Comparison of ENCODE assay signal across 8 cellular contexts in genomic region chr6:108874470-108875160, GRCh38. TPM values are rescaled to one million over a fixed set of nuclear protein-coding genes. Genes with fewer than 3 reads are reported as not detected.
A peak's percentile ranks its signal among the peaks of the same experiment; 100 is the strongest.
DNase-seq lines count a peak whose midpoint lies in the region; ATAC-seq and TF ChIP-seq lines count a peak whose summit lies in the region.

No MANE protein-coding gene starts in this region.

- H4K20me1 ChIP-seq in OCI-LY7 (ENCODE audit: insufficient read depth, low read length): no peaks in the 10 kb centered on the region

- no peaks in the 10 kb centered on the region for H3K9me3 ChIP-seq in OCI-LY7 (ENCODE audit: low read length)
- no peaks in the 10 kb centered on the region for H3K9me3 ChIP-seq in spleen

- 36 to 56% (median 51%) methylated on average over 5 of the region's 5 CpGs for WGBS in spleen, 5 donors

- H2AFZ ChIP-seq in OCI-LY7 (ENCODE audit: low read length): peak overlapping the region; percentile 25; the same call in 1 of the 2 replicates

- no peaks in the 10 kb centered on the region for H3K36me3 ChIP-seq in OCI-LY7 (ENCODE audit: insufficient read depth, low read length)
- H3K36me3 ChIP-seq in brain microvascular endothelial cell (replicated peaks): no peaks in the 10 kb centered on the region
- H3K36me3 ChIP-seq in spleen: peaks cover 0 to 17% (median 2%) of the 10 kb centered on the region in 6 donors

- peak; percentile 91 for ATAC-seq in GM18502 (IDR thresholded peaks at IDR 0.05; ENCODE audit: poor library complexity, unreplicated experiment)
- ATAC-seq in HG02623 (IDR thresholded peaks at IDR 0.05; ENCODE audit: unreplicated experiment): peak; percentile 91

- no peak for TF ChIP-seq POLR2A in spleen (IDR thresholded peaks at IDR 0.05)

- POLR2A ChIA-PET in OCI-LY7 (lab: Charles Lee): interaction anchor here (0.7 to 0.9 kb wide), 2 partner anchors 10 to 1551 kb away, joined by 3 read pairs; no protein-coding TSS in a partner anchor

- H3K4me3 ChIP-seq in OCI-LY7 (ENCODE audit: low read depth, low read length, poor library complexity, severe bottlenecking) (no peak overlapping the region), brain microvascular endothelial cell (ENCODE audit: low read depth, low read length) (no peak overlapping the region), spleen (peak overlapping the region in 1 of 8 donors; percentile 44)

- CTCF ChIA-PET in OCI-LY7 (lab: Charles Lee; ENCODE audit: unreplicated experiment): no interaction called here

- no peak for DNase-seq in OCI-LY7 (ENCODE audit: low spot score)
- DNase-seq in brain microvascular endothelial cell: peak; percentile 27
- DNase-seq in spleen: no peak
- DNase-seq in DMS79 (lab: John Stamatoyannopoulos, UW): no peak
- DNase-seq in substantia nigra (lab: John Stamatoyannopoulos, UW): no peak
- no peak for DNase-seq in NCI-H187 treated with DMSO at 0.1 percent for 48 hours (lab: John Stamatoyannopoulos, UW)

- TF ChIP-seq CTCF in OCI-LY7 (conservative IDR thresholded peaks at IDR 0.05; ENCODE audit: low read length) (no peak), brain microvascular endothelial cell (IDR thresholded peaks at IDR 0.05; ENCODE audit: low read depth, low read length, missing control alignments) (no peak), spleen (IDR thresholded peaks at IDR 0.05 in 8 of 11, conservative IDR thresholded peaks at IDR 0.05 in 3 of 11) (no peak)

- BruUV-seq in OCI-LY7 (replicated peaks; lab: Mats Ljungman, UMichigan): no TSS peak

- no peaks in the 10 kb centered on the region for H3K79me2 ChIP-seq in OCI-LY7 (ENCODE audit: insufficient read depth, low read depth, low read length)

- in situ Hi-C loops in brain microvascular endothelial cell (cut with HindIII; ENCODE audit: low pct_ligation_motif_present, low sequenced_read_pairs): no loop called here

- H3K4me1 ChIP-seq in OCI-LY7 (ENCODE audit: insufficient read depth, low read length, poor library complexity, severe bottlenecking): peaks cover 9% of the 10 kb centered on the region
- H3K4me1 ChIP-seq in spleen: peaks cover 0 to 54% (median 40%) of the 10 kb centered on the region in 6 donors

- intact Hi-C loops in OCI-LY7 (cut with micrococcal nuclease; ENCODE audit: unreplicated experiment): no loop called here
- intact Hi-C loops in spleen (cut with DNase I; ENCODE audit: low total_unique reads): no loop called here

- H3K9me2 ChIP-seq in OCI-LY7 (ENCODE audit: insufficient read depth, low read length): no peaks in the 10 kb centered on the region

- H3K27me3 ChIP-seq in brain microvascular endothelial cell (replicated peaks) (no peaks in the 10 kb centered on the region), spleen (replicated peaks in 1 of 7) (no peaks in the 10 kb centered on the region)

- no peak overlapping the region for H3K4me2 ChIP-seq in OCI-LY7 (ENCODE audit: low read length)

- H3K27ac ChIP-seq in OCI-LY7 (ENCODE audit: low read depth, low read length, poor library complexity, severe bottlenecking) (no peak overlapping the region), brain microvascular endothelial cell (no peak overlapping the region), spleen (peak overlapping the region; percentile 62 to 90 (median 81)), substantia nigra (ENCODE audit: low read depth, low read length, poor library complexity, severe bottlenecking) (no peak overlapping the region)

RNA-seq across cellular contexts. Expression of gene ARMC2, which starts 26.4 kb away (rescaled TPM):
- total RNA-seq in OCI-LY7 (2014; rRNA removed; shearing (Covaris generic)): 0.21 and 2.6 TPM in 2 replicates
- 8.4 and 8.9 TPM in 2 replicates for total RNA-seq in OCI-LY7 (2022)
- 10 to 100 TPM in 2 of 7 donors, 1 to 10 TPM in 5; 4.3 to 12.2 (median 6.6) TPM for total RNA-seq in spleen
- 1 to 10 TPM; 1.4 to 2.1 (median 1.5) TPM for polyA plus RNA-seq in spleen

Comparison
In these comparisons a context has a peak if more than half of its experiments do, and no peak if none do; other contexts are left out.
1. H3K27ac ChIP-seq: peak in spleen (8 of 8); none in OCI-LY7 (single experiment), brain microvascular endothelial cell (single experiment) and substantia nigra (single experiment).